6 cellular contexts compared by ENCODE assay signal in the genomic region with DNA sequence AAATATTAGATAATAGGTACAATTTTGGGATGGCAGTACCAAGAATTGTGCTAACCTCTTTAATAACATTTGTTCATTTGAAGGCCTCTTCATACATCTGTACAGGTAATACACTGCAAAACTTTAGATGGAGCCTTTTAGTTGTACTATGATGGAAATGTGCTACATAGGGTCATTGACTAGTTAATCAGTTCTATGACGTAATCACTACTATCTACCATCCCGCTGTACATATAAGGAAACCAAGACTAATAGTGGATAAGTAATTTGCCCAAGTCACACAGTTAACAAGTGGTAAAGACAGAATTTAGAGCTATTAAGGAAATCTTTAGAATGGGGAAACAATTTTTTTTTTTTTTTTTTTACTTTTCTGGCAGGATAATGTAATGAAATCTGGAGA.
"Had no signal": no experiment of that assay in that cellular context is flagged by ENCODE, and none has a peak within 500 bp of the region (broad histone marks: within the 10 kb centered on the region; RNA-seq: fewer than 3 reads in every experiment).

No MANE protein-coding gene starts in this region.

- DNase-seq: KBM-7, KG1 had no signal

- ATAC-seq: K562 had no signal

- H3K4me2 ChIP-seq: KMS-11 had no signal

- H3K4me3 ChIP-seq: K562 had no signal

- H3K9ac ChIP-seq: KMS-11 had no signal

- FAIRE-seq: HTR-8/SVneo, K562 had no signal

- H3K27ac ChIP-seq: HL-60, KMS-11 had no signal
